10 cellular contexts compared by ENCODE assay signal in the genomic region with DNA sequence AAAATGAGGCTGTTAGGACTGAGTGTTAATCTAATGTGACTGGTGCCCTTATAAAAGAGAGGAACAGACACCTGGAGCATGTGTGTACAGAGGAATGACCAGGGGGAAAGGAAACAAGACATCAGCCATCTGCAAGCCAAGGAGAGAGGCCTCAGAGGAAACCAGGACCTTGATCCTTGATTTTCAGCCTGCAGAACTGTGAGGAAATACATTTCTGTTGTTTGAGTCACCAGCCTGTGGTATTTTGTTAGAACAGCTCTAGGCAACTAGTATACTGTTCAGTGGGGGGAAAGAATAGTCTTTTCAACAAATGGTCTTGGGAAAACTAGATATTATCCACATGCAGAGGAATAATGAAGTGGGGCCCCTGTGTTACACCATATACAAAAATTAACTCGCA.
DNase-seq lines count a peak whose midpoint lies in the region; ATAC-seq and TF ChIP-seq lines count a peak whose summit lies in the region.
"Had no signal": no experiment of that assay in that cellular context is flagged by ENCODE, and none has a peak within 500 bp of the region (broad histone marks: within the 10 kb centered on the region; RNA-seq: fewer than 3 reads in every experiment).

No MANE protein-coding gene starts in this region.

- no peaks in the 10 kb centered on the region for H3K9me3 ChIP-seq in smooth muscle cell (replicated peaks; ENCODE audit: low read depth)

- peaks cover 10% of the 10 kb centered on the region for H3F3A ChIP-seq in smooth muscle cell (ENCODE audit: low read depth)

- H3K9ac ChIP-seq in smooth muscle cell (ENCODE audit: low read depth), result peak overlapping the region; percentile 59

- CTCF ChIA-PET in RWPE1 (lab: Yijun Ruan, JAX), result no interaction called here

- TF ChIP-seq CTCF in RWPE1 (conservative IDR thresholded peaks at IDR 0.05; ENCODE audit: low read depth) (no peak), fibroblast of mammary gland (conservative IDR thresholded peaks at IDR 0.05; ENCODE audit: control insufficient read depth, insufficient read depth, low read depth, low read length) (no peak), smooth muscle cell (IDR thresholded peaks at IDR 0.05; ENCODE audit: borderline replicate concordance, insufficient read depth, poor library complexity, severe bottlenecking) (no peak)

- H3K4me2 ChIP-seq in smooth muscle cell, result peak overlapping the region; percentile 11

- peak; percentile 25 to 42 for DNase-seq in NOMO-1 (lab: John Stamatoyannopoulos, UW; ENCODE audit: unreplicated experiment in 2 of 2)
- DNase-seq in NOMO-1 treated with dmso at 0.1 percent for 144 hours (lab: John Stamatoyannopoulos, UW; ENCODE audit: unreplicated experiment), result no peak
- DNase-seq in RWPE1 (ENCODE audit: low spot score), result peak; percentile 50
- peak; percentile 83 for DNase-seq in fibroblast of mammary gland (ENCODE audit: low read depth)
- DNase-seq in smooth muscle cell (lab: John Stamatoyannopoulos, UW; ENCODE audit: unreplicated experiment), result no peak
- DNase-seq in COR-L47 (lab: John Stamatoyannopoulos, UW), result no peak
- no peak for DNase-seq in T-helper 2 cell
- DNase-seq: stimulated activated CD4-positive, alpha-beta T cell treated with anti-CD3 and anti-CD28 coated beads, Interleukin-1b, Interleukin-23, amount 100 ng/mL, for 48 hours had no signal

- no peaks in the 10 kb centered on the region for H3K79me2 ChIP-seq in smooth muscle cell (ENCODE audit: low read depth)

- WGBS in smooth muscle cell (ENCODE audit: low lambda C conversion rate), result 67% methylated on average over 1 of the region's 1 CpG

- no peak overlapping the region for H3K4me3 ChIP-seq in fibroblast of mammary gland (ENCODE audit: control insufficient read depth, low read depth, low read length)
- no peak overlapping the region for H3K4me3 ChIP-seq in smooth muscle cell

- no peaks in the 10 kb centered on the region for H3K4me1 ChIP-seq in smooth muscle cell (ENCODE audit: low read depth)

- H3K36me3 ChIP-seq in smooth muscle cell (ENCODE audit: low read depth), result no peaks in the 10 kb centered on the region

- no peak overlapping the region for H2AFZ ChIP-seq in smooth muscle cell (ENCODE audit: low read depth)

- no peaks in the 10 kb centered on the region for H3K27me3 ChIP-seq in smooth muscle cell (ENCODE audit: low read depth)

- POLR2A ChIA-PET in RWPE1 (lab: Yijun Ruan, JAX; ENCODE audit: low non-redundant PET), result no interaction called here

- ATAC-seq in GM21515 (IDR thresholded peaks at IDR 0.05; ENCODE audit: unreplicated experiment), result no peak

- H3K27ac ChIP-seq in RWPE1 (peak overlapping the region; percentile 63), smooth muscle cell (ENCODE audit: low read depth) (peak overlapping the region; percentile 87)
- H3K27ac ChIP-seq: 22Rv1 had no signal

- no peaks in the 10 kb centered on the region for H4K20me1 ChIP-seq in smooth muscle cell (ENCODE audit: low read depth)

Comparison
In these comparisons a context has a peak if more than half of its experiments do, and no peak if none do; other contexts are left out.
1. DNase-seq: peak in NOMO-1 (2 of 2), RWPE1 (single experiment) and fibroblast of mammary gland (single experiment); none in NOMO-1 treated with dmso at 0.1 percent for 144 hours (single experiment), smooth muscle cell (single experiment), COR-L47 (single experiment) and T-helper 2 cell (0 of 5).